ENCODE assay signal across 8 cellular contexts in the genomic region with DNA sequence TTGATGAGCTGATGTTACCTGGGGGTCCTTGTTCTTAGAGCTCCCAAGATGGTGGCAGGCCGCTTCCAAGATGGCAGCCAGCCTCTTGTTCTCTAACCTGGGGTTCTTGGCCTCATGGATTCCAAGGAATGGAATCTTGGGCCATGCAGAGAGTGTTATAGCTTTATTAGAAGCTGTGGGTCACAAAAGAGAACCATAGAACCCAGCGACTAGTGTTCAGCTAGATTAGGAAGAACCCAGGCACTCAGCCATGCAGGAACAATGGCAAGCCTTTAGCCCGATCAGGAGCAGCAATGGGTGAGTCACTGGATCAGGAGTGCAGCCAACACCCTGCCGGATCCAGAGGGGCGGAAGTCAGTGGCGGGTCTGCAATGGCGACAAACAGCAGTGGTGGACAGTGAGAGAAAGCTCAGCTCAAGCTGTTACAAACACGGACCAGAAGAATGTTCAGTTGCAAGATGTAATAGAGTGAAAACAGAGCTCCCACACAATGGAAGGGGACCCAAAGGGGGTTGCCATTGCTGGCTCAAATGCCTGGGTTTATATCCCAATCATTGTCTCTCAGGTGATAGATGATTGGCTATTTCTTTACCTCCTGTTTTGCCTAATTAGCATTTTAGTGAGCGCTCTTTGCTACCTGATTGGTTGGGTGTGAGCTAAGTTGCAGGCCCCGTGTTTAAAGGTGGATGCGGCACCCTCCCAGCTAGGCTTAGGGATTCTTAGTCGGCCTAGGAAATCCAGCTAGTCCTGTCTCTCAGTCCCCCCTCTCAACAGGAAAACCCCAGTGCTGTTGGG. TPM values are rescaled to one million over a fixed set of nuclear protein-coding genes. Genes with fewer than 3 reads are reported as not detected.
DNase-seq lines count a peak whose midpoint lies in the region; ATAC-seq and TF ChIP-seq lines count a peak whose summit lies in the region.
"Not testable (repeated sequence)": the region's sequence is repeated elsewhere in the genome, so short reads cannot be mapped to it uniquely, and the experiment has no call there.

No MANE protein-coding gene starts in this region.

- not testable (repeated sequence) for H3K9me3 ChIP-seq in gastroesophageal sphincter

- H3K27ac ChIP-seq in cingulate gyrus (ENCODE audit: low read depth, low read length): peak overlapping the region; percentile 54
- H3K27ac ChIP-seq in gastroesophageal sphincter: peak overlapping the region in 1 of 4 donors; percentile 31
- peak overlapping the region; percentile 74 for H3K27ac ChIP-seq in substantia nigra (ENCODE audit: low read depth, low read length, poor library complexity, severe bottlenecking)

- not testable (repeated sequence) for H3K27me3 ChIP-seq in gastroesophageal sphincter

- not testable (repeated sequence) for H3K4me1 ChIP-seq in gastroesophageal sphincter

- H3K4me3 ChIP-seq in gastroesophageal sphincter: not testable (repeated sequence)

- TF ChIP-seq POLR2A in gastroesophageal sphincter (IDR thresholded peaks at IDR 0.05): not testable (repeated sequence)

- in situ Hi-C loops in ACHN (cut with HindIII; ENCODE audit: low pct_ligation_motif_present, low pct_unique_long_range_greater_than_20kb, low sequenced_read_pairs): not testable (repeated sequence)

- not testable (repeated sequence) for TF ChIP-seq EP300 in gastroesophageal sphincter (IDR thresholded peaks at IDR 0.05)

- not testable (repeated sequence) for H3K36me3 ChIP-seq in gastroesophageal sphincter

- TF ChIP-seq CTCF in gastroesophageal sphincter (IDR thresholded peaks at IDR 0.05); omental fat pad (IDR thresholded peaks at IDR 0.05): not testable (repeated sequence)

- DNase-seq in ACHN (peak; percentile 8), LHCN-M2 (ENCODE audit: low read depth) (peak; percentile 52), amniotic epithelial cell (ENCODE audit: low read depth) (peak; percentile 20), iris pigment epithelial cell (ENCODE audit: low read depth) (peak; percentile 56), substantia nigra (lab: John Stamatoyannopoulos, UW) (peak in 44 of 49 donors; percentile 17 to 84 (median 55))
- DNase-seq in omental fat pad (ENCODE audit: low spot score): not testable (repeated sequence)

- 60 to 80% methylated on average over 5 to 8 of the region's 12 CpGs for WGBS in gastroesophageal sphincter (ENCODE audit: low coverage in 1 of 2), 2 donors

- ATAC-seq in gastroesophageal sphincter: peak; percentile 63
- ATAC-seq in omental fat pad (ENCODE audit: low FRiP score): peak; percentile 57

RNA-seq across cellular contexts. Expression of a gene that starts 58.2 kb away (rescaled TPM):
- total RNA-seq in LHCN-M2 (2014; rRNA removed): 42.4 and 52.8 TPM in 2 replicates
- polyA plus RNA-seq in LHCN-M2 (2012): 24.9 TPM
- 10 to 100 TPM; 29.6 to 50.8 (median 45.9) TPM for total RNA-seq in gastroesophageal sphincter
- total RNA-seq in omental fat pad: 100 to 1,000 TPM; 103 to 158 (median 118) TPM
